11 cellular contexts compared by ENCODE assay signal in the genomic region with DNA sequence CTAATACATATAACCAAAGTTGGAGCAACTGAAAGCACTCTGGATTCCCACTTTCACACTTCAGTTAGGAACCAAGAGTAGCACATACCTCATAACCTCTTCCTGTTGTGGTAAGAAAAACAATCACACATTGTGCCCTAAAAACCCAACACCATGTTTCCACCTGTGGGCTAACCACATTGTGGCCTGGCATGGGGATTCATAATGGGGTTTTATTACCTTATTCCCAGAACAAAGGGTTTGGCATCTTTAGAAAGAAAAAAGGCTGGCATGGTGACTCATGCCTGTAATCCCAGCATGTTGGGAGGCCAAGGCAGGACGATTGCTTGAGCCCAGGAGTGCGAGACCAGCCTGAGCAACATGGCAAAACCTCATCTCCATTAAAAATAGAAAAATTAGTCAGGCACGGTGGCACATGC.
DNase-seq lines count a peak whose midpoint lies in the region; ATAC-seq and TF ChIP-seq lines count a peak whose summit lies in the region.
"Had no signal": no experiment of that assay in that cellular context is flagged by ENCODE, and none has a peak within 500 bp of the region (broad histone marks: within the 10 kb centered on the region; RNA-seq: fewer than 3 reads in every experiment).

No MANE protein-coding gene starts in this region.

- H3K4me1 ChIP-seq in prostate gland (replicated peaks) (no peaks in the 10 kb centered on the region), ovary (ENCODE audit: insufficient read depth) (peaks cover 2% of the 10 kb centered on the region)

- H3K9me3 ChIP-seq in prostate gland, result no peaks in the 10 kb centered on the region
- no peaks in the 10 kb centered on the region for H3K9me3 ChIP-seq in ovary

- ATAC-seq in GM18870 (IDR thresholded peaks at IDR 0.05; ENCODE audit: unreplicated experiment) (peak; percentile 48), HG03457 (IDR thresholded peaks at IDR 0.05; ENCODE audit: unreplicated experiment) (peak; percentile 66), GM18868 (IDR thresholded peaks at IDR 0.05; ENCODE audit: unreplicated experiment) (no peak)
- ATAC-seq: left cardiac atrium, right cardiac atrium had no signal

- peak; percentile 22 for DNase-seq in activated T-cell treated with anti-CD3 and anti-CD28 coated beads, Interleukin-2, amount 50 U/mL, for 1 hour
- DNase-seq in prostate gland (ENCODE audit: low spot score) (peak; percentile 45), SHP77 treated with DMSO at 0.1 percent for 48 hours (lab: John Stamatoyannopoulos, UW) (no peak), ovary (no peak), NCI-H128 (lab: John Stamatoyannopoulos, UW; ENCODE audit: unreplicated experiment) (no peak)
- DNase-seq: left cardiac atrium, NCI-H524, right cardiac atrium had no signal

- H3K36me3 ChIP-seq in prostate gland (no peaks in the 10 kb centered on the region), ovary (no peaks in the 10 kb centered on the region)

- TF ChIP-seq POLR2A in prostate gland (IDR thresholded peaks at IDR 0.05) (no peak), ovary (IDR thresholded peaks at IDR 0.05) (no peak)

- WGBS in prostate gland, result 43% methylated on average over 3 of the region's 3 CpGs
- WGBS in ovary, 3 donors, result 86 to 91% (median 90%) methylated on average over 3 of the region's 3 CpGs

- intact Hi-C loops in prostate gland (cut with DNase I), result no loop called here
- intact Hi-C loops in ovary (cut with DNase I), result loop anchor here in 1 of 4 donors (10.0 kb wide), 1 partner anchor 73 kb away; no protein-coding TSS in a partner anchor

- TF ChIP-seq CTCF in prostate gland (IDR thresholded peaks at IDR 0.05) (no peak), ovary (IDR thresholded peaks at IDR 0.05) (no peak)

- H3K4me3 ChIP-seq in prostate gland (no peak overlapping the region), ovary (no peak overlapping the region)

- no peaks in the 10 kb centered on the region for H3K27me3 ChIP-seq in prostate gland (replicated peaks; ENCODE audit: insufficient read depth)
- no peaks in the 10 kb centered on the region for H3K27me3 ChIP-seq in ovary

- H3K27ac ChIP-seq in prostate gland, result no peak overlapping the region
- no peak overlapping the region for H3K27ac ChIP-seq in ovary

- TF ChIP-seq EP300 in ovary (IDR thresholded peaks at IDR 0.05), result no peak

Comparison
In these comparisons a context has a peak if more than half of its experiments do, and no peak if none do; other contexts are left out.
1. DNase-seq: peak in activated T-cell treated with anti-CD3 and anti-CD28 coated beads, Interleukin-2, amount 50 U/mL, for 1 hour (single experiment) and prostate gland (single experiment); none in SHP77 treated with DMSO at 0.1 percent for 48 hours (single experiment), ovary (0 of 5) and NCI-H128 (single experiment).